ENCODE assay signal across 19 cellular contexts in genomic region chr9:133339641-133340040, GRCh38. TPM values are rescaled to one million over a fixed set of nuclear protein-coding genes. Genes with fewer than 3 reads are reported as not detected.
A peak's percentile ranks its signal among the peaks of the same experiment; 100 is the strongest.
DNase-seq lines count a peak whose midpoint lies in the region; ATAC-seq, FAIRE-seq and TF ChIP-seq lines count a peak whose summit lies in the region.
"Had no signal": no experiment of that assay in that cellular context is flagged by ENCODE, and none has a peak within 500 bp of the region (broad histone marks: within the 10 kb centered on the region; RNA-seq: fewer than 3 reads in every experiment).

No MANE protein-coding gene starts in this region.

- CTCF ChIA-PET in CD4-positive, alpha-beta T cell (lab: Charles Lee) = no interaction called here

- no peak for FAIRE-seq in GM12891 (lab: Jason Lieb, UNC)
- FAIRE-seq in GM12892 (lab: Jason Lieb, UNC) = no peak
- FAIRE-seq: pancreas had no signal

- peaks cover 13 to 66% of the 10 kb centered on the region in 2 donors for H3K36me3 ChIP-seq in psoas muscle (ENCODE audit: insufficient read depth in 1 of 2, low read depth in 1 of 2)

- H3K27me3 Mint-ChIP-seq in CD4-positive, alpha-beta T cell = no peaks in the 10 kb centered on the region
- H3K27me3 Mint-ChIP-seq in IgD-negative memory B cell = no peaks in the 10 kb centered on the region

- H3K36me3 Mint-ChIP-seq in CD4-positive, alpha-beta T cell (ENCODE audit: low read depth) = peaks cover 50% of the 10 kb centered on the region
- H3K36me3 Mint-ChIP-seq in IgD-negative memory B cell = peaks cover 13% of the 10 kb centered on the region

- TF ChIP-seq POLR2A in GM12891 (IDR thresholded peaks at IDR 0.05; ENCODE audit: low read depth, low read length) (no peak), GM12892 (IDR thresholded peaks at IDR 0.05; ENCODE audit: low read depth, low read length) (no peak)

- intact Hi-C loops in CD4-positive, alpha-beta T cell (cut with DNase I, micrococcal nuclease) = loop anchor here in 1 of 2 experiments (5.0 to 10.0 kb wide), 4 partner anchors 138 to 935 kb away; partner anchors contain the start of genes GTF3C4, SLC2A6 and TTF1
- intact Hi-C loops in psoas muscle (cut with DNase I) = loop anchor here (5.0 to 10.0 kb wide), 2 partner anchors 38 to 295 kb away; partner anchors contain the start of genes STKLD1 (in 1 of the 2) and SURF4 (in 1 of the 2)

- POLR2A ChIA-PET in CD4-positive, alpha-beta T cell (lab: Charles Lee) = interaction anchor here (1.0 to 1.6 kb wide), 3 partner anchors 8 to 16 kb away, joined by 3 to 5 read pairs (median 5); partner anchors contain the start of genes MED22 and RPL7A

- peaks cover 21% of the 10 kb centered on the region for H3K4me1 ChIP-seq in psoas muscle

- H3K27ac ChIP-seq in CD4-positive, alpha-beta T cell (ENCODE audit: low read depth, low read length) = no peak overlapping the region
- H3K27ac ChIP-seq in caudate nucleus (ENCODE audit: low read depth, low read length) (peak overlapping the region; percentile 36), psoas muscle (peak overlapping the region; percentile 58)
- H3K27ac ChIP-seq: pancreas, SJSA1 had no signal

- no peak overlapping the region for H3K4me3 ChIP-seq in psoas muscle
- H3K4me3 ChIP-seq: pancreas, SJSA1 had no signal

- no peaks in the 10 kb centered on the region for H3K27me3 ChIP-seq in CD4-positive, alpha-beta T cell (ENCODE audit: control insufficient read depth, insufficient read depth, low read length)
- H3K27me3 ChIP-seq in psoas muscle (ENCODE audit: insufficient read depth in 3 of 3, low read length in 2 of 3) = no peaks in the 10 kb centered on the region
- H3K27me3 ChIP-seq: pancreas, SJSA1 had no signal

- peaks cover 32% of the 10 kb centered on the region for H3K4me1 Mint-ChIP-seq in CD4-positive, alpha-beta T cell (ENCODE audit: low read depth)
- H3K4me1 Mint-ChIP-seq in IgD-negative memory B cell = peaks cover 32 to 38% (median 36%) of the 10 kb centered on the region in 3 donors

- H3K9me3 ChIP-seq in CD4-positive, alpha-beta T cell (ENCODE audit: control insufficient read depth, low read length) = no peaks in the 10 kb centered on the region
- H3K9me3 ChIP-seq in psoas muscle = no peaks in the 10 kb centered on the region
- H3K9me3 ChIP-seq: pancreas, SJSA1 had no signal

- WGBS in psoas muscle, 3 donors = 63 to 87% (median 80%) methylated on average over 5 of the region's 5 CpGs

- no peak for DNase-seq in CD4-positive, alpha-beta T cell
- DNase-seq in caudate nucleus (lab: John Stamatoyannopoulos, UW) = no peak
- DNase-seq in psoas muscle = no peak
- DNase-seq in GM12891 (ENCODE audit: insufficient read length, low spot score) = no peak
- no peak for DNase-seq in GM12892 (ENCODE audit: insufficient read length)
- DNase-seq: DMS53; endodermal cell; HCEC 1CT; hypothalamus; Karpas-422; kidney glomerular epithelial cell; NCI-H1105; NCI-H526; OCI-M1; stimulated activated CD4-positive, alpha-beta T cell treated with anti-CD3 and anti-CD28 coated beads, Interleukin-2, amount 100 ng/mL, for 48 hours had no signal

- H3K9me3 Mint-ChIP-seq in CD4-positive, alpha-beta T cell = no peaks in the 10 kb centered on the region
- no peaks in the 10 kb centered on the region for H3K9me3 Mint-ChIP-seq in IgD-negative memory B cell
- H3K9me3 Mint-ChIP-seq: endodermal cell had no signal

- no peak overlapping the region for H3K4me3 Mint-ChIP-seq in CD4-positive, alpha-beta T cell
- peak overlapping the region in 3 of 4 donors; percentile 84 to 92 (median 85) for H3K4me3 Mint-ChIP-seq in IgD-negative memory B cell
- H3K4me3 Mint-ChIP-seq: endodermal cell had no signal

- ATAC-seq in CD4-positive, alpha-beta T cell (ENCODE audit: poor library complexity) = no peak
- no peak for ATAC-seq in psoas muscle
- no peak for ATAC-seq in HG02981 (IDR thresholded peaks at IDR 0.05; ENCODE audit: unreplicated experiment)
- ATAC-seq: pancreas had no signal

- H3K27ac Mint-ChIP-seq in CD4-positive, alpha-beta T cell = peak overlapping the region; percentile 47
- peak overlapping the region; percentile 41 to 93 (median 80) for H3K27ac Mint-ChIP-seq in IgD-negative memory B cell
- H3K27ac Mint-ChIP-seq: endodermal cell had no signal

- TF ChIP-seq CTCF in CD4-positive, alpha-beta T cell (IDR thresholded peaks at IDR 0.05) = no peak
- no peak for TF ChIP-seq CTCF in psoas muscle (IDR thresholded peaks at IDR 0.05)

TF ChIP-seq in GM12891, 5 proteins besides CTCF, POLR2A, EP300 and RAD21:
- TF ChIP-seq POLR2AphosphoS5 (IDR thresholded peaks at IDR 0.05; ENCODE audit: low read depth, low read length) = no peak
- TF ChIP-seq TAF1 (IDR thresholded peaks at IDR 0.05; ENCODE audit: low read depth, low read length) = no peak
- TF ChIP-seq PAX5 (IDR thresholded peaks at IDR 0.05; ENCODE audit: insufficient read depth, low read length, severe bottlenecking) = no peak
- TF ChIP-seq POU2F2 (IDR thresholded peaks at IDR 0.05; ENCODE audit: low read depth, low read length) = no peak
- TF ChIP-seq SPI1 (IDR thresholded peaks at IDR 0.05; ENCODE audit: low read depth, low read length) = no peak

RNA-seq across cellular contexts. Expression of gene SURF6, which starts 3.7 kb away (rescaled TPM):
- total RNA-seq in CD4-positive, alpha-beta T cell = 10 to 100 TPM; 15.1 to 15.9 TPM
- 13.4 TPM for polyA plus RNA-seq in IgD-negative memory B cell
- 10 to 100 TPM; 11.4 to 27.3 (median 16.0) TPM for total RNA-seq in psoas muscle
- 10 to 100 TPM; 27.7 to 43.0 (median 36.3) TPM for polyA plus RNA-seq in psoas muscle
- polyA plus RNA-seq in GM12891 (2012; ENCODE audit: low read depth, missing spikeins) = 16.1 TPM
- 8.5 TPM for polyA plus RNA-seq in GM12892 (2012; ENCODE audit: missing spikeins)

RNA-seq across cellular contexts. Expression of gene MED22, which starts 8.3 kb away (rescaled TPM):
- total RNA-seq in CD4-positive, alpha-beta T cell = 10 to 100 TPM; 15.7 to 18.0 TPM
- 26.7 TPM for polyA plus RNA-seq in IgD-negative memory B cell
- 10 to 100 TPM in 2 of 4 donors, 1 to 10 TPM in 2; 7.5 to 14.4 (median 10.6) TPM for total RNA-seq in psoas muscle
- 10 to 100 TPM; 14.5 to 43.5 (median 23.4) TPM for polyA plus RNA-seq in psoas muscle
- 18.4 TPM for polyA plus RNA-seq in GM12891 (2012; ENCODE audit: low read depth, missing spikeins)
- 10.1 TPM for polyA plus RNA-seq in GM12892 (2012; ENCODE audit: missing spikeins)

RNA-seq across cellular contexts. Expression of gene RPL7A, which starts 8.4 kb away (rescaled TPM):
- total RNA-seq in CD4-positive, alpha-beta T cell = 1,000 to 10,000 TPM; 2,613 to 2,686 TPM
- polyA plus RNA-seq in IgD-negative memory B cell (1,229 TPM), psoas muscle (1,000 to 10,000 TPM; 1,923 to 3,403 (median 2,177) TPM)
- 1,000 to 10,000 TPM; 1,013 to 1,526 (median 1,062) TPM for total RNA-seq in psoas muscle
- 4,358 TPM for polyA plus RNA-seq in GM12891 (2012; ENCODE audit: low read depth, missing spikeins)
- polyA plus RNA-seq in GM12892 (2012; ENCODE audit: missing spikeins) = 4,474 TPM

RNA-seq across cellular contexts. Expression of gene SURF1, which starts 16.6 kb away (rescaled TPM):
- 10 to 100 TPM; 42.5 to 45.9 TPM for total RNA-seq in CD4-positive, alpha-beta T cell
- polyA plus RNA-seq in IgD-negative memory B cell (114 TPM), psoas muscle (100 to 1,000 TPM in 1 of 3 donors, 10 to 100 TPM in 2; 63.1 to 127 (median 77.0) TPM)
- 10 to 100 TPM; 27.7 to 54.9 (median 45.5) TPM for total RNA-seq in psoas muscle
- 30.5 TPM for polyA plus RNA-seq in GM12891 (2012; ENCODE audit: low read depth, missing spikeins)
- polyA plus RNA-seq in GM12892 (2012; ENCODE audit: missing spikeins) = 23.6 TPM

RNA-seq across cellular contexts. Expression of gene SURF2, which starts 16.7 kb away (rescaled TPM):
- total RNA-seq in CD4-positive, alpha-beta T cell = 10 to 100 TPM; 12.7 TPM
- polyA plus RNA-seq in IgD-negative memory B cell (34.7 TPM), psoas muscle (10 to 100 TPM; 19.7 to 50.6 (median 38.7) TPM)
- total RNA-seq in psoas muscle = 10 to 100 TPM; 10.9 to 13.8 (median 13.3) TPM
- polyA plus RNA-seq in GM12891 (2012; ENCODE audit: low read depth, missing spikeins) = 25.9 TPM
- polyA plus RNA-seq in GM12892 (2012; ENCODE audit: missing spikeins) = 17.1 TPM
